Comparison of ENCODE assay signal across 17 cellular contexts in genomic region chr6:41434803-41435470, GRCh38.
DNase-seq lines count a peak whose midpoint lies in the region; ATAC-seq, FAIRE-seq and TF ChIP-seq lines count a peak whose summit lies in the region.
"Had no signal": no experiment of that assay in that cellular context is flagged by ENCODE, and none has a peak within 500 bp of the region (broad histone marks: within the 10 kb centered on the region; RNA-seq: fewer than 3 reads in every experiment).

No MANE protein-coding gene starts in this region.

- H3K9ac ChIP-seq in H1 (replicated peaks in 1 of 4; ENCODE audit: extremely low read depth in 1 of 4, low read depth in 3 of 4, low read length in 3 of 4) = no peak overlapping the region
- H3K9ac ChIP-seq: BLaER1 treated with 17β-estradiol and CSF1 and Interleukin-3, amounts not matched to agents 10 nM and 100 nM had no signal

- H4K5ac ChIP-seq in H1 (ENCODE audit: insufficient read length, low read depth, low read length) = no peak overlapping the region

- POLR2A ChIA-PET in activated CD4-positive, alpha-beta T cell treated with anti-CD3 and anti-CD28 coated beads, Interleukin-2, amount 10 ng/mL, durations not matched to agents 7 days and 5 days (lab: Charles Lee) = no interaction called here
- POLR2A ChIA-PET in activated CD4-positive, alpha-beta T cell treated with anti-CD3 and anti-CD28 coated beads for 36 hours (lab: Charles Lee) = no interaction called here
- POLR2A ChIA-PET in HEK293 (lab: Yijun Ruan, JAX) (no interaction called here), H1 (lab: Charles Lee; ENCODE audit: partially characterized antibody) (no interaction called here)
- POLR2A ChIA-PET in activated CD8-positive, alpha-beta T cell treated with anti-CD3 and anti-CD28 coated beads for 36 hours (lab: Charles Lee) = no interaction called here

- DNase-seq in activated CD4-positive, alpha-beta T cell treated with anti-CD3 and anti-CD28 coated beads, Interleukin-2, amount 10 ng/mL, durations not matched to agents 7 days and 5 days = no peak
- no peak for DNase-seq in activated CD4-positive, alpha-beta T cell treated with anti-CD3 and anti-CD28 coated beads for 36 hours
- DNase-seq in H1 (ENCODE audit: low read depth in 1 of 2, low spot score in 2 of 2) (no peak), mesothelial cell of epicardium (ENCODE audit: low spot score in 2 of 2, unreplicated experiment in 2 of 2) (no peak), AML-193 (lab: John Stamatoyannopoulos, UW) (no peak)
- no peak for DNase-seq in activated CD8-positive, alpha-beta T cell treated with anti-CD3 and anti-CD28 coated beads for 36 hours
- DNase-seq: Calu3; CD8-positive, alpha-beta T cell; DMS79 treated with DMSO at 0.1 percent for 48 hours; GF-D8; GOT3; H9; KBM-7 had no signal

- H3K4me1 ChIP-seq in HEK293 (ENCODE audit: control insufficient read depth, insufficient read depth, low read length) = peaks cover 7% of the 10 kb centered on the region
- H3K4me1 ChIP-seq in H1 (replicated peaks in 1 of 4; ENCODE audit: control insufficient read depth in 3 of 4, insufficient read depth in 4 of 4, low read length in 3 of 4) = peaks cover 0 to 7% (median 4%) of the 10 kb centered on the region in 4 experiments; a peak in 5 of 7 replicates

- H3K27me3 ChIP-seq in H1 (replicated peaks in 1 of 4; ENCODE audit: control insufficient read depth in 3 of 4, extremely low read depth in 1 of 4, insufficient read depth in 3 of 4, low read length in 3 of 4) = peaks cover 0 to 24% (median 14%) of the 10 kb centered on the region in 4 experiments; a peak in 6 of 7 replicates

- no peak overlapping the region for H3K23ac ChIP-seq in H1 (ENCODE audit: insufficient read length)

- H3K36me3 Mint-ChIP-seq in activated CD4-positive, alpha-beta T cell treated with anti-CD3 and anti-CD28 coated beads, Interleukin-2, amount 10 ng/mL, durations not matched to agents 7 days and 5 days (ENCODE audit: low read depth) = peaks cover 7% of the 10 kb centered on the region
- H3K36me3 Mint-ChIP-seq in activated CD4-positive, alpha-beta T cell treated with anti-CD3 and anti-CD28 coated beads for 36 hours (ENCODE audit: low read depth) = no peaks in the 10 kb centered on the region
- no peaks in the 10 kb centered on the region for H3K36me3 Mint-ChIP-seq in mesothelial cell of epicardium
- no peaks in the 10 kb centered on the region for H3K36me3 Mint-ChIP-seq in activated CD8-positive, alpha-beta T cell treated with anti-CD3 and anti-CD28 coated beads for 36 hours (ENCODE audit: low read depth)
- H3K36me3 Mint-ChIP-seq: CD8-positive, alpha-beta T cell had no signal

- no peak for TF ChIP-seq POLR2A in H1 (IDR thresholded peaks at IDR 0.05; ENCODE audit: control extremely low read depth in 1 of 2, low read depth in 2 of 2, low read length in 2 of 2)

- no peak overlapping the region for H4K91ac ChIP-seq in H1 (replicated peaks; ENCODE audit: insufficient read length, low read length)

- TF ChIP-seq CTCF in HEK293 (tag by site-specific recombination; IDR thresholded peaks at IDR 0.05) (no peak), H1 (IDR thresholded peaks at IDR 0.05; ENCODE audit: control extremely low read depth in 1 of 3, insufficient read depth in 1 of 3, low read depth in 1 of 3, low read length in 3 of 3) (no peak), mesothelial cell of epicardium (IDR thresholded peaks at IDR 0.05; ENCODE audit: unreplicated experiment) (no peak)
- TF ChIP-seq CTCF in activated CD8-positive, alpha-beta T cell treated with anti-CD3 and anti-CD28 coated beads for 36 hours (IDR thresholded peaks at IDR 0.05) = no peak

- H3K4me2 ChIP-seq in H1 (ENCODE audit: insufficient read depth in 1 of 2, low read depth in 2 of 2, low read length in 2 of 2) = no peak overlapping the region
- H3K4me2 ChIP-seq: BLaER1 treated with 17β-estradiol and CSF1 and Interleukin-3, amounts not matched to agents 10 nM and 100 nM had no signal

- H3K14ac ChIP-seq in H1 (ENCODE audit: insufficient read length) = no peak overlapping the region

- no peaks in the 10 kb centered on the region for H3K79me1 ChIP-seq in H1 (ENCODE audit: low read depth, low read length)

- H3K27ac Mint-ChIP-seq in activated CD4-positive, alpha-beta T cell treated with anti-CD3 and anti-CD28 coated beads, Interleukin-2, amount 10 ng/mL, durations not matched to agents 7 days and 5 days = peak overlapping the region; percentile 34
- H3K27ac Mint-ChIP-seq in activated CD4-positive, alpha-beta T cell treated with anti-CD3 and anti-CD28 coated beads for 36 hours = no peak overlapping the region
- H3K27ac Mint-ChIP-seq in mesothelial cell of epicardium = no peak overlapping the region
- no peak overlapping the region for H3K27ac Mint-ChIP-seq in activated CD8-positive, alpha-beta T cell treated with anti-CD3 and anti-CD28 coated beads for 36 hours
- H3K27ac Mint-ChIP-seq: B cell; CD8-positive, alpha-beta T cell; H9 had no signal

- H2AK5ac ChIP-seq in H1 (ENCODE audit: low read depth, low read length) = no peak overlapping the region

- no peak overlapping the region for H2AFZ ChIP-seq in H1 (ENCODE audit: low read length)

- 68% methylated on average over 9 of the region's 9 CpGs; no CpG with 5 or more reads in 1 of the 2 experiments for WGBS in H1 (ENCODE audit: extremely low coverage in 1 of 2, insufficient coverage in 1 of 2, insufficient read length in 1 of 2, insufficient replicate concordance in 2 of 2, low coverage in 1 of 2, low lambda C conversion rate in 2 of 2, missing lambda C conversion rate in 1 of 2), 2 experiments

- TF ChIP-seq EP300 in H1 (IDR thresholded peaks at IDR 0.05; ENCODE audit: borderline replicate concordance in 1 of 2, low read depth in 2 of 2, low read length in 2 of 2) = no peak

- no peak overlapping the region for H3K18ac ChIP-seq in H1 (ENCODE audit: extremely low read depth, low read length)

- H2BK12ac ChIP-seq in H1 (ENCODE audit: low read depth, low read length) = no peak overlapping the region

- no peak overlapping the region for H2BK5ac ChIP-seq in H1 (ENCODE audit: low read depth, low read length)

- H3K4me3 Mint-ChIP-seq in activated CD4-positive, alpha-beta T cell treated with anti-CD3 and anti-CD28 coated beads, Interleukin-2, amount 10 ng/mL, durations not matched to agents 7 days and 5 days = no peak overlapping the region
- H3K4me3 Mint-ChIP-seq in activated CD4-positive, alpha-beta T cell treated with anti-CD3 and anti-CD28 coated beads for 36 hours = no peak overlapping the region
- no peak overlapping the region for H3K4me3 Mint-ChIP-seq in mesothelial cell of epicardium
- no peak overlapping the region for H3K4me3 Mint-ChIP-seq in activated CD8-positive, alpha-beta T cell treated with anti-CD3 and anti-CD28 coated beads for 36 hours
- H3K4me3 Mint-ChIP-seq: B cell; CD8-positive, alpha-beta T cell; H9 had no signal

- H3K4me1 Mint-ChIP-seq in activated CD4-positive, alpha-beta T cell treated with anti-CD3 and anti-CD28 coated beads, Interleukin-2, amount 10 ng/mL, durations not matched to agents 7 days and 5 days = peaks cover 15% of the 10 kb centered on the region
- peaks cover 8% of the 10 kb centered on the region for H3K4me1 Mint-ChIP-seq in activated CD4-positive, alpha-beta T cell treated with anti-CD3 and anti-CD28 coated beads for 36 hours
- peaks cover 28% of the 10 kb centered on the region for H3K4me1 Mint-ChIP-seq in mesothelial cell of epicardium
- peaks cover 8% of the 10 kb centered on the region for H3K4me1 Mint-ChIP-seq in activated CD8-positive, alpha-beta T cell treated with anti-CD3 and anti-CD28 coated beads for 36 hours (ENCODE audit: low read depth)

- H3K36me3 ChIP-seq in HEK293 (ENCODE audit: control insufficient read depth in 2 of 2, insufficient read depth in 1 of 2, low read length in 2 of 2) (no peaks in the 10 kb centered on the region), H1 (ENCODE audit: control insufficient read depth in 2 of 4, insufficient read depth in 4 of 4, low read length in 3 of 4) (no peaks in the 10 kb centered on the region)
- H3K36me3 ChIP-seq: BLaER1 treated with 17β-estradiol and CSF1 and Interleukin-3, amounts not matched to agents 10 nM and 100 nM had no signal

- no peaks in the 10 kb centered on the region for H3K79me2 ChIP-seq in H1 (ENCODE audit: control insufficient read depth in 1 of 2, insufficient read depth in 2 of 2, low read length in 2 of 2)

- TF ChIP-seq RAD21 in H1 (IDR thresholded peaks at IDR 0.05 in 1 of 2, conservative IDR thresholded peaks at IDR 0.05 in 1 of 2; ENCODE audit: low read depth in 2 of 2, low read length in 2 of 2) = no peak

- H3K56ac ChIP-seq in H1 (replicated peaks; ENCODE audit: insufficient read length, low read depth, low read length) = no peak overlapping the region

- no peaks in the 10 kb centered on the region for H3K9me3 Mint-ChIP-seq in activated CD4-positive, alpha-beta T cell treated with anti-CD3 and anti-CD28 coated beads, Interleukin-2, amount 10 ng/mL, durations not matched to agents 7 days and 5 days
- H3K9me3 Mint-ChIP-seq in activated CD4-positive, alpha-beta T cell treated with anti-CD3 and anti-CD28 coated beads for 36 hours (ENCODE audit: low read depth) = no peaks in the 10 kb centered on the region
- no peaks in the 10 kb centered on the region for H3K9me3 Mint-ChIP-seq in mesothelial cell of epicardium
- H3K9me3 Mint-ChIP-seq in activated CD8-positive, alpha-beta T cell treated with anti-CD3 and anti-CD28 coated beads for 36 hours = no peaks in the 10 kb centered on the region
- H3K9me3 Mint-ChIP-seq: CD8-positive, alpha-beta T cell; H9 had no signal

- H3K4ac ChIP-seq in H1 (replicated peaks; ENCODE audit: insufficient read length, low read depth, low read length) = no peak overlapping the region

- H3K27ac ChIP-seq in HEK293 (ENCODE audit: extremely low read depth, low read depth, low read length) (no peak overlapping the region), H1 (ENCODE audit: low read depth, low read length) (no peak overlapping the region)
- H3K27ac ChIP-seq: 22Rv1; BLaER1 treated with 17β-estradiol and CSF1 and Interleukin-3, amounts not matched to agents 10 nM and 100 nM had no signal

- no peak overlapping the region for H2BK120ac ChIP-seq in H1 (replicated peaks; ENCODE audit: low read depth, low read length)

- no peak overlapping the region for H2BK20ac ChIP-seq in H1 (ENCODE audit: low read length)

- H3K4me3 ChIP-seq in HEK293 (ENCODE audit: low read depth, low read length) = no peak overlapping the region
- H3K4me3 ChIP-seq in H1 (ENCODE audit: extremely low read depth in 1 of 4, insufficient read depth in 2 of 4, low read depth in 3 of 4, low read length in 4 of 4) = no peak overlapping the region
- H3K4me3 ChIP-seq: BLaER1 treated with 17β-estradiol and CSF1 and Interleukin-3, amounts not matched to agents 10 nM and 100 nM had no signal

- ATAC-seq in activated CD4-positive, alpha-beta T cell treated with anti-CD3 and anti-CD28 coated beads for 36 hours = no peak
- no peak for ATAC-seq in activated CD8-positive, alpha-beta T cell treated with anti-CD3 and anti-CD28 coated beads for 36 hours
- ATAC-seq: CD8-positive, alpha-beta T cell had no signal

- no peaks in the 10 kb centered on the region for H3K9me3 ChIP-seq in HEK293 (ENCODE audit: control insufficient read depth, insufficient read depth, low read depth, low read length)
- no peaks in the 10 kb centered on the region for H3K9me3 ChIP-seq in H1 (ENCODE audit: insufficient read depth in 2 of 2, low read depth in 1 of 2, low read length in 1 of 2)

- no peak overlapping the region for H4K8ac ChIP-seq in H1 (ENCODE audit: extremely low read depth, insufficient read depth, low read length)

- H3K27me3 Mint-ChIP-seq in activated CD4-positive, alpha-beta T cell treated with anti-CD3 and anti-CD28 coated beads, Interleukin-2, amount 10 ng/mL, durations not matched to agents 7 days and 5 days = peaks cover 54% of the 10 kb centered on the region
- H3K27me3 Mint-ChIP-seq in activated CD4-positive, alpha-beta T cell treated with anti-CD3 and anti-CD28 coated beads for 36 hours = peaks cover 12% of the 10 kb centered on the region
- H3K27me3 Mint-ChIP-seq in mesothelial cell of epicardium (ENCODE audit: low read depth) = peaks cover 3% of the 10 kb centered on the region
- H3K27me3 Mint-ChIP-seq in activated CD8-positive, alpha-beta T cell treated with anti-CD3 and anti-CD28 coated beads for 36 hours = peaks cover 8% of the 10 kb centered on the region

- no peak overlapping the region for H2BK15ac ChIP-seq in H1 (ENCODE audit: low read length)

- FAIRE-seq in H1 (lab: Jason Lieb, UNC) = no peak

- H4K20me1 ChIP-seq in H1 (replicated peaks in 1 of 2; ENCODE audit: control insufficient read depth in 1 of 2, insufficient read depth in 2 of 2, low read length in 2 of 2) = no peaks in the 10 kb centered on the region
- H4K20me1 ChIP-seq: BLaER1 treated with 17β-estradiol and CSF1 and Interleukin-3, amounts not matched to agents 10 nM and 100 nM had no signal

- CTCF ChIA-PET in activated CD4-positive, alpha-beta T cell treated with anti-CD3 and anti-CD28 coated beads, Interleukin-2, amount 10 ng/mL, durations not matched to agents 7 days and 5 days (lab: Charles Lee) = no interaction called here
- CTCF ChIA-PET in activated CD4-positive, alpha-beta T cell treated with anti-CD3 and anti-CD28 coated beads for 36 hours (lab: Charles Lee) = interaction anchor here (0.9 kb wide), 1 partner anchor 10 kb away, joined by 4 read pairs; no protein-coding TSS in a partner anchor
- CTCF ChIA-PET in HEK293 (lab: Yijun Ruan, JAX) = interaction anchor here (0.7 to 1.3 kb wide), 4 partner anchors 10 to 44 kb away, joined by 4 to 8 read pairs (median 4); no protein-coding TSS in a partner anchor
- CTCF ChIA-PET in H1 (lab: Charles Lee; ENCODE audit: partially characterized antibody) = interaction anchor here (1.0 to 6.7 kb wide), 4 partner anchors 9 to 246 kb away, joined by 3 to 54 read pairs (median 6); no protein-coding TSS in a partner anchor
- CTCF ChIA-PET in activated CD8-positive, alpha-beta T cell treated with anti-CD3 and anti-CD28 coated beads for 36 hours (lab: Charles Lee) = no interaction called here

- intact Hi-C loops in activated CD4-positive, alpha-beta T cell treated with anti-CD3 and anti-CD28 coated beads for 36 hours (cut with DNase I, micrococcal nuclease) = no loop called here
- intact Hi-C loops in activated CD8-positive, alpha-beta T cell treated with anti-CD3 and anti-CD28 coated beads for 36 hours (cut with micrococcal nuclease) = no loop called here

- H3K23me2 ChIP-seq in H1 (ENCODE audit: low read depth, low read length) = no peaks in the 10 kb centered on the region

Comparison
In these comparisons a context has a peak if more than half of its experiments do, and no peak if none do; other contexts are left out.
1. CTCF ChIA-PET loops: an anchor here in activated CD4-positive, alpha-beta T cell treated with anti-CD3 and anti-CD28 coated beads for 36 hours (0.9 kb wide), HEK293 (0.7 to 1.3 kb wide) and H1 (1.0 to 6.7 kb wide); none called in activated CD4-positive, alpha-beta T cell treated with anti-CD3 and anti-CD28 coated beads, Interleukin-2, amount 10 ng/mL, durations not matched to agents 7 days and 5 days and activated CD8-positive, alpha-beta T cell treated with anti-CD3 and anti-CD28 coated beads for 36 hours.